ENCODE assay signal across 8 cellular contexts in the genomic region with DNA sequence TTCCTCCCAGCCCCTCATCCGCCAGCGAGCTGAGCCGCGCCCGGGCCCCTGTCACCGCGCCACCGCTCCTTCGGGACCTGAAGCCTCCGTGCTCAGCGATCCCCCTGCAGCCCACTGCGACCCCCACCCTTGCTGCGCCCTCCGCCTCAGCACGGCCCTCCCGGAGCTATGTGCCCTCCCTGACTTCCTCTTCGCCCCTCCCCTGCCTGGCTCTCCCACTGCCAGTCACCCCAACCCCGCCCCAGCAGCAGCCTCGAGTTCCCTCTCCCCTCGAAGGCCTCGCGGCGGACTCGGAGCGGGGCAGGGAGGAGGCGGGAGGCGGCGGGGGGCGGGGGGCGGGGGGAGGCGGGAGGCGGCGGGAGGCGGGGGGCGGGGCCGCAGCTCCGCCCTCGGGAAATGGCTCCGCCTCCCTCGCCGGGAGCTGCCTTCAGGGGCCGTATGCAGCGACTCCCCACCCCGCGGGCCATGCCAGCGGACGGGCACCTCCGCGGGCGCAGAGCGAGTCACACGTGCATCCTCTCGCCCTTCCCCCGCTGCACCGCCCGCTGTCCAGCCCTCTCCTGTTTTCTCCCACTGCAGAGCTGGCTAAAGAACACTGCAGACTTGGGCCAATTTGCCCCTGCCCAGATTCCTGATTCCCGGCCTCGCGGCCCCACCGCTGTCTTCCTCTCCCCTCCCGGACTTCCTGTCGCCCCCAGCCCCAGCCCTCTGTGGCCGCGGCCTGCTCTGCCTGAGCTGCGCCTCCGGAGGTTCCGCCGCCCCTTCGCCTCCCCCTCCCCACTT. TPM values are rescaled to one million over a fixed set of nuclear protein-coding genes. Genes with fewer than 3 reads are reported as not detected.
DNase-seq lines count a peak whose midpoint lies in the region; ATAC-seq and TF ChIP-seq lines count a peak whose summit lies in the region.

No MANE protein-coding gene starts in this region.

- 3 to 5% methylated on average over 46 to 65 of the region's 69 CpGs for WGBS in heart right ventricle, 2 donors
- WGBS in transverse colon (ENCODE audit: low coverage in 1 of 2), 2 donors: 0 to 5% methylated on average over 13 to 65 of the region's 69 CpGs

- H3K4me1 ChIP-seq in adipocyte (ENCODE audit: control insufficient read depth, insufficient read depth, low read length): peaks cover 14% of the 10 kb centered on the region
- peaks cover 13 to 55% (median 38%) of the 10 kb centered on the region in 9 donors for H3K4me1 ChIP-seq in heart right ventricle
- H3K4me1 ChIP-seq in transverse colon: peaks cover 12 to 49% (median 20%) of the 10 kb centered on the region in 4 donors

- H3K4me3 ChIP-seq in H7 (ENCODE audit: insufficient read depth, low read depth, low read length): peak overlapping the region; percentile 74
- peak overlapping the region; percentile 74 for H3K4me3 ChIP-seq in adipocyte (ENCODE audit: low read length)
- peak overlapping the region; percentile 32 to 71 (median 58) for H3K4me3 ChIP-seq in heart right ventricle
- peak overlapping the region; percentile 14 to 50 (median 41) for H3K4me3 ChIP-seq in transverse colon

- H3K27me3 ChIP-seq in H7 (ENCODE audit: control insufficient read depth, insufficient read depth, low read length) (peaks cover 26% of the 10 kb centered on the region), adipocyte (replicated peaks; ENCODE audit: control insufficient read depth, insufficient read depth, low read length) (no peaks in the 10 kb centered on the region), heart right ventricle (no peaks in the 10 kb centered on the region), transverse colon (no peaks in the 10 kb centered on the region)

- TF ChIP-seq CTCF in heart right ventricle (IDR thresholded peaks at IDR 0.05): no peak
- TF ChIP-seq CTCF in transverse colon (IDR thresholded peaks at IDR 0.05): no peak

- in situ Hi-C loops in transverse colon (cut with MboI; ENCODE audit: low pct_ligation_motif_present in 1 of 4, low pct_unique_long_range_greater_than_20kb in 1 of 4, low sequenced_read_pairs in 3 of 4): loop anchor here in 1 of 4 donors (10.0 kb wide), 1 partner anchor 273 kb away; no protein-coding TSS in a partner anchor

- intact Hi-C loops in heart right ventricle (cut with DNase I) (no loop called here), posterior cingulate gyrus (cut with DNase I) (no loop called here), transverse colon (cut with DNase I; ENCODE audit: low total_unique reads) (loop anchor here (2.0 kb wide), 1 partner anchor 283 kb away; no protein-coding TSS in a partner anchor)

- no peaks in the 10 kb centered on the region for H3K36me3 ChIP-seq in H7 (replicated peaks; ENCODE audit: control insufficient read depth, insufficient read depth, low read length)
- H3K36me3 ChIP-seq in adipocyte (ENCODE audit: control insufficient read depth, insufficient read depth, low read length, severe bottlenecking): no peaks in the 10 kb centered on the region
- no peaks in the 10 kb centered on the region for H3K36me3 ChIP-seq in heart right ventricle
- H3K36me3 ChIP-seq in transverse colon: no peaks in the 10 kb centered on the region

- no peak for TF ChIP-seq EP300 in transverse colon (IDR thresholded peaks at IDR 0.05; ENCODE audit: low read depth)

- peak; percentile 49 for TF ChIP-seq POLR2A in transverse colon (IDR thresholded peaks at IDR 0.05)

- H3K9me3 ChIP-seq in adipocyte (ENCODE audit: control insufficient read depth, low read length) (no peaks in the 10 kb centered on the region), heart right ventricle (no peaks in the 10 kb centered on the region), transverse colon (no peaks in the 10 kb centered on the region)

- peak; percentile 85 to 92 (median 88) for ATAC-seq in heart right ventricle

- peak overlapping the region; percentile 80 for H3K9ac ChIP-seq in adipocyte (ENCODE audit: low read length)

- H3K27ac ChIP-seq in heart right ventricle (peak overlapping the region; percentile 84 to 98 (median 95)), transverse colon (peak overlapping the region; percentile 82 to 96 (median 90))

- DNase-seq in DMS79 treated with DMSO at 0.1 percent for 48 hours (lab: John Stamatoyannopoulos, UW): peak; percentile 46
- DNase-seq in H7: peak; percentile 88
- peak; percentile 88 for DNase-seq in NCI-H1105 (lab: John Stamatoyannopoulos, UW)
- DNase-seq in SW480 (ENCODE audit: low spot score): peak; percentile 98
- peak; percentile 96 for DNase-seq in adipocyte (ENCODE audit: low read depth)
- peak; percentile 90 to 92 for DNase-seq in heart right ventricle
- peak; percentile 79 to 98 (median 90) for DNase-seq in posterior cingulate gyrus
- peak; percentile 95 for DNase-seq in transverse colon

RNA-seq across cellular contexts. Expression of a gene that starts 29.1 kb away (rescaled TPM):
- total RNA-seq in H7 (2014; rRNA removed; shearing (Covaris generic)): 23.0 and 26.5 TPM in 2 replicates
- total RNA-seq in heart right ventricle (10 to 100 TPM; 33.5 to 47.7 (median 42.1) TPM), transverse colon (10 to 100 TPM; 27.9 to 74.2 (median 52.1) TPM)
- 10 to 100 TPM; 18.5 to 27.9 TPM for polyA plus RNA-seq in heart right ventricle

RNA-seq across cellular contexts. Expression of a gene that starts 32.7 kb away (rescaled TPM):
- total RNA-seq in H7 (2014; rRNA removed; shearing (Covaris generic)): 1.6 and 4.4 TPM in 2 replicates
- 1 to 10 TPM in 5 of 10 donors, under 1 TPM in 5; 0.34 to 2.5 (median 1.2) TPM for total RNA-seq in heart right ventricle
- polyA plus RNA-seq in heart right ventricle: 1 to 10 TPM; 1.6 to 2.4 TPM
- total RNA-seq in transverse colon: 1 to 10 TPM in 2 of 4 donors, under 1 TPM in 1, not detected in 1; 0.80 to 3.5 (median 3.5) TPM

Comparison
In these comparisons a context has a peak if more than half of its experiments do, and no peak if none do; other contexts are left out.
1. Peak in every context shown above with its lines: DNase-seq, ATAC-seq, H3K4me3 ChIP-seq and H3K27ac ChIP-seq.
2. DNase-seq: peak in every context shown above with its lines; median percentile 98 in SW480; 96 in adipocyte; 95 in transverse colon; 91 in heart right ventricle; 90 in posterior cingulate gyrus; 88 in H7; 88 in NCI-H1105; 46 in DMS79 treated with DMSO at 0.1 percent for 48 hours.